In genomic region chr9:121692606-121693505, GRCh38 we compare ENCODE assay signal across 10 cellular contexts. TPM values are rescaled to one million over a fixed set of nuclear protein-coding genes. Genes with fewer than 3 reads are reported as not detected.
DNase-seq lines count a peak whose midpoint lies in the region; ATAC-seq and TF ChIP-seq lines count a peak whose summit lies in the region.
"Had no signal": no experiment of that assay in that cellular context is flagged by ENCODE, and none has a peak within 500 bp of the region (broad histone marks: within the 10 kb centered on the region; RNA-seq: fewer than 3 reads in every experiment).

No MANE protein-coding gene starts in this region.

- H3K27me3 ChIP-seq in heart left ventricle, result peaks cover 0 to 12% (median 0%) of the 10 kb centered on the region in 9 donors
- no peaks in the 10 kb centered on the region for H3K27me3 ChIP-seq in gastrocnemius medialis

- TF ChIP-seq CTCF in heart left ventricle (IDR thresholded peaks at IDR 0.05) (no peak), gastrocnemius medialis (IDR thresholded peaks at IDR 0.05 in 4 of 5, conservative IDR thresholded peaks at IDR 0.05 in 1 of 5) (no peak)

- H3K9me3 ChIP-seq in heart left ventricle (no peaks in the 10 kb centered on the region), gastrocnemius medialis (no peaks in the 10 kb centered on the region)

- intact Hi-C loops in heart left ventricle (cut with DNase I) (loop anchor here in 3 of 10 donors (5.0 to 10.0 kb wide), 3 partner anchors 148 to 302 kb away; no protein-coding TSS in a partner anchor), gastrocnemius medialis (cut with DNase I; ENCODE audit: low total_unique reads) (no loop called here)

- in situ Hi-C loops in gastrocnemius medialis (cut with MboI; ENCODE audit: low sequenced_read_pairs in 4 of 4), result loop anchor here in 2 of 4 donors (5.0 to 25.0 kb wide), 3 partner anchors 146 to 299 kb away; no protein-coding TSS in a partner anchor

- WGBS in heart left ventricle, 4 donors, result 71 to 77% (median 73%) methylated on average over 15 to 16 of the region's 16 CpGs

- ATAC-seq in heart left ventricle (peak; percentile 31 to 86 (median 74)), gastrocnemius medialis (peak; percentile 28 to 60), HG03432 (IDR thresholded peaks at IDR 0.05; ENCODE audit: unreplicated experiment) (no peak), HG03521 (IDR thresholded peaks at IDR 0.05; ENCODE audit: unreplicated experiment) (no peak)

- peaks cover 6 to 47% (median 31%) of the 10 kb centered on the region in 12 donors for H3K4me1 ChIP-seq in heart left ventricle
- peaks cover 17 to 26% of the 10 kb centered on the region in 2 donors for H3K4me1 ChIP-seq in gastrocnemius medialis

- peak; percentile 83 for DNase-seq in H4 (ENCODE audit: low spot score)
- DNase-seq in T1000 (lab: John Stamatoyannopoulos, UW), result peak; percentile 40
- DNase-seq in heart left ventricle, result peak in 2 of 5 donors; percentile 61 to 67
- no peak for DNase-seq in gastrocnemius medialis
- DNase-seq in SHP77 (lab: John Stamatoyannopoulos, UW), result no peak
- DNase-seq in D341Med (ENCODE audit: low spot score), result no peak
- DNase-seq: activated CD8-positive, alpha-beta memory T cell treated with anti-CD3 and anti-CD28 coated beads, Interleukin-2, amount 50 U/mL, for 48 hours; NCI-H69 had no signal

- H3K36me3 ChIP-seq in heart left ventricle (peaks cover 0 to 3% (median 0%) of the 10 kb centered on the region in 9 donors), gastrocnemius medialis (no peaks in the 10 kb centered on the region)

- H3K4me3 ChIP-seq in heart left ventricle (no peak overlapping the region), gastrocnemius medialis (no peak overlapping the region)

- TF ChIP-seq POLR2A in heart left ventricle (IDR thresholded peaks at IDR 0.05), result no peak
- no peak for TF ChIP-seq POLR2A in gastrocnemius medialis (IDR thresholded peaks at IDR 0.05)

- H3K27ac ChIP-seq in heart left ventricle (peak overlapping the region in 11 of 12 donors; percentile 1 to 70 (median 42)), gastrocnemius medialis (peak overlapping the region; percentile 41 to 63 (median 53))

RNA-seq across cellular contexts. Expression of gene DAB2IP, which starts 41.4 kb away (rescaled TPM):
- total RNA-seq in H4 (2014; rRNA removed; shearing (Covaris generic)), result 5.3 and 8.4 TPM in 2 replicates
- total RNA-seq in heart left ventricle (100 to 1,000 TPM in 1 of 9 donors, 10 to 100 TPM in 8; 45.0 to 103 (median 54.2) TPM), gastrocnemius medialis (10 to 100 TPM; 22.7 to 68.2 (median 37.4) TPM)
- polyA plus RNA-seq in heart left ventricle, result 10 to 100 TPM; 30.9 to 40.4 TPM

Comparison
In these comparisons a context has a peak if more than half of its experiments do, and no peak if none do; other contexts are left out.
1. DNase-seq: peak in H4 (single experiment) and T1000 (single experiment); none in gastrocnemius medialis (0 of 2), SHP77 (0 of 2) and D341Med (single experiment).
2. ATAC-seq: peak in heart left ventricle (4 of 4) and gastrocnemius medialis (2 of 2); none in HG03432 (single experiment) and HG03521 (single experiment).